8 cellular contexts compared by ENCODE assay signal in genomic region chr11:100827934-100828661, GRCh38.
DNase-seq lines count a peak whose midpoint lies in the region; ATAC-seq and TF ChIP-seq lines count a peak whose summit lies in the region.

No MANE protein-coding gene starts in this region.

- H3K4me3 Mint-ChIP-seq in activated CD4-positive, alpha-beta memory T cell treated with anti-CD3 and anti-CD28 coated beads, Interleukin-2, amount 10 ng/mL, durations not matched to agents 7 days and 5 days, result no peak overlapping the region

- H3K27ac Mint-ChIP-seq in activated CD4-positive, alpha-beta memory T cell treated with anti-CD3 and anti-CD28 coated beads, Interleukin-2, amount 10 ng/mL, durations not matched to agents 7 days and 5 days, result no peak overlapping the region

- no peaks in the 10 kb centered on the region for H3K36me3 Mint-ChIP-seq in activated CD4-positive, alpha-beta memory T cell treated with anti-CD3 and anti-CD28 coated beads, Interleukin-2, amount 10 ng/mL, durations not matched to agents 7 days and 5 days (ENCODE audit: low read depth)

- CTCF ChIA-PET in activated CD4-positive, alpha-beta memory T cell treated with anti-CD3 and anti-CD28 coated beads, Interleukin-2, amount 10 ng/mL, durations not matched to agents 7 days and 5 days (lab: Charles Lee), result interaction anchor here (0.5 kb wide), 1 partner anchor 31 kb away, joined by 5 read pairs; no protein-coding TSS in a partner anchor
- CTCF ChIA-PET in GM10248 (lab: Yijun Ruan, JAX), result interaction anchor here (1.3 kb wide), 1 partner anchor 252 kb away, joined by 6 read pairs; no protein-coding TSS in a partner anchor

- no peak for TF ChIP-seq CTCF in GM10248 (IDR thresholded peaks at IDR 0.05; ENCODE audit: control extremely low read depth, extremely low read depth, low read depth, missing control alignments)

- DNase-seq in A172 (ENCODE audit: low spot score) (peak; percentile 52), SHP77 (lab: John Stamatoyannopoulos, UW) (peak; percentile 70 to 74), kidney tubule cell (ENCODE audit: low spot score) (peak; percentile 89), AML-193 (lab: John Stamatoyannopoulos, UW) (no peak), GM10248 (ENCODE audit: extremely low spot score) (no peak)
- DNase-seq in activated CD4-positive, alpha-beta memory T cell treated with anti-CD3 and anti-CD28 coated beads, Interleukin-2, amount 10 ng/mL, durations not matched to agents 7 days and 5 days, result no peak

- peak; percentile 81 for ATAC-seq in GM19397 (IDR thresholded peaks at IDR 0.05; ENCODE audit: unreplicated experiment)
- ATAC-seq in HG03378 (IDR thresholded peaks at IDR 0.05; ENCODE audit: unreplicated experiment), result peak; percentile 83

- H3K4me1 Mint-ChIP-seq in activated CD4-positive, alpha-beta memory T cell treated with anti-CD3 and anti-CD28 coated beads, Interleukin-2, amount 10 ng/mL, durations not matched to agents 7 days and 5 days, result no peaks in the 10 kb centered on the region

- H3K27me3 Mint-ChIP-seq in activated CD4-positive, alpha-beta memory T cell treated with anti-CD3 and anti-CD28 coated beads, Interleukin-2, amount 10 ng/mL, durations not matched to agents 7 days and 5 days, result no peaks in the 10 kb centered on the region

- POLR2A ChIA-PET in activated CD4-positive, alpha-beta memory T cell treated with anti-CD3 and anti-CD28 coated beads, Interleukin-2, amount 10 ng/mL, durations not matched to agents 7 days and 5 days (lab: Charles Lee), result no interaction called here
- POLR2A ChIA-PET in GM10248 (lab: Yijun Ruan, JAX), result no interaction called here

- H3K9me3 Mint-ChIP-seq in activated CD4-positive, alpha-beta memory T cell treated with anti-CD3 and anti-CD28 coated beads, Interleukin-2, amount 10 ng/mL, durations not matched to agents 7 days and 5 days, result peaks cover 3% of the 10 kb centered on the region

Comparison
In these comparisons a context has a peak if more than half of its experiments do, and no peak if none do; other contexts are left out.
1. DNase-seq: peak in A172 (single experiment), SHP77 (2 of 2) and kidney tubule cell (single experiment); none in AML-193 (0 of 2), activated CD4-positive, alpha-beta memory T cell treated with anti-CD3 and anti-CD28 coated beads, Interleukin-2, amount 10 ng/mL, durations not matched to agents 7 days and 5 days (single experiment) and GM10248 (single experiment).